ENCODE assay signal across 11 cellular contexts in the genomic region with DNA sequence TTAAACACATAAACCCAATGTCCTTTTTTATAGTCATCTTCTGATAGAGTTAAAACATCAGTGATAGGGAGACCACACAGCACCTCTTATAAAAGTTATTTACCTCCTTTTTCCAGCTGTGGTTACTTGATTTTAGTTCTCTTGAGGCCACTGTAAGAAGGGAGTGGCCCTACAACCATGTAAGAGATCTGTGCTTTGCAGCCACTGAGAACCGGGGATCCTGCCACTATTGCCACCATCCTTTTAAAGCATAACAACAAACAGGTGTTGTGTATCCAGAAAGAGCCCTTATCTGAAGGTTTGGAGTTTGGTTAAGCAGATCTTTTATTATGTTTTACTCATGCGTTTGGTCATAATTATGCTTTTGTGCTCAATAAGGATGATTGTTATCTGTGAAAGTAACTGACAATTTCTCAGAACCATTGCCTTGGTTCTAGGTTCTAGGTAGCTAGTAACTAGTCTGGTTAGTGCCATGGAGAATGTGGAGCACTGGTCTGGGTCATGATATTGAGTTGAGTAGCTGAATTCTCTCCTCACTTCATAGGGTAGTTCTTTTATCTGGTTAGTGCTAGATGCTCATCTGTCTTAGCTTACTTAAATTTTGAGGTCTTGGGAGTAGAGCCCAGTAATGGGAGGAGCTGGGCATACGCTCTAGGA.
DNase-seq lines count a peak whose midpoint lies in the region; ATAC-seq and TF ChIP-seq lines count a peak whose summit lies in the region.
"Had no signal": no experiment of that assay in that cellular context is flagged by ENCODE, and none has a peak within 500 bp of the region (broad histone marks: within the 10 kb centered on the region; RNA-seq: fewer than 3 reads in every experiment).

No MANE protein-coding gene starts in this region.

- no peaks in the 10 kb centered on the region for H3K27me3 ChIP-seq in brain microvascular endothelial cell (replicated peaks)

- peak overlapping the region; percentile 68 for H3K27ac Mint-ChIP-seq in activated naive CD4-positive, alpha-beta T cell treated with anti-CD3 and anti-CD28 coated beads, Interleukin-2, amount 10 ng/mL, durations not matched to agents 7 days and 5 days
- peak overlapping the region; percentile 8 for H3K27ac Mint-ChIP-seq in T-helper 1 cell treated with Interleukin-12 subunit alpha and Interleukin-12 subunit beta and Interleukin-4 antibody, amounts not matched to agents 30 μg/mL and 1 μg/mL, for 36 hours
- peak overlapping the region; percentile 87 to 96 for H3K27ac Mint-ChIP-seq in stimulated activated naive CD8-positive, alpha-beta T cell treated with anti-CD3 and anti-CD28 coated beads, Interleukin-15, amount 100 ng/mL, for 72 hours

- TF ChIP-seq CTCF in brain microvascular endothelial cell (IDR thresholded peaks at IDR 0.05; ENCODE audit: low read depth, low read length, missing control alignments): no peak
- TF ChIP-seq CTCF in GM10248 (IDR thresholded peaks at IDR 0.05; ENCODE audit: control extremely low read depth, extremely low read depth, low read depth, missing control alignments): no peak

- peaks cover 15% of the 10 kb centered on the region for H3K27me3 Mint-ChIP-seq in activated naive CD4-positive, alpha-beta T cell treated with anti-CD3 and anti-CD28 coated beads, Interleukin-2, amount 10 ng/mL, durations not matched to agents 7 days and 5 days
- H3K27me3 Mint-ChIP-seq in T-helper 1 cell treated with Interleukin-12 subunit alpha and Interleukin-12 subunit beta and Interleukin-4 antibody, amounts not matched to agents 30 μg/mL and 1 μg/mL, for 36 hours (ENCODE audit: low read depth): peaks cover 61% of the 10 kb centered on the region
- H3K27me3 Mint-ChIP-seq in stimulated activated naive CD8-positive, alpha-beta T cell treated with anti-CD3 and anti-CD28 coated beads, Interleukin-15, amount 100 ng/mL, for 72 hours: no peaks in the 10 kb centered on the region

- no peaks in the 10 kb centered on the region for H3K9me3 Mint-ChIP-seq in activated naive CD4-positive, alpha-beta T cell treated with anti-CD3 and anti-CD28 coated beads, Interleukin-2, amount 10 ng/mL, durations not matched to agents 7 days and 5 days
- H3K9me3 Mint-ChIP-seq in T-helper 1 cell treated with Interleukin-12 subunit alpha and Interleukin-12 subunit beta and Interleukin-4 antibody, amounts not matched to agents 30 μg/mL and 1 μg/mL, for 36 hours: no peaks in the 10 kb centered on the region
- no peaks in the 10 kb centered on the region for H3K9me3 Mint-ChIP-seq in stimulated activated naive CD8-positive, alpha-beta T cell treated with anti-CD3 and anti-CD28 coated beads, Interleukin-15, amount 100 ng/mL, for 72 hours

- peak; percentile 9 for ATAC-seq in stimulated activated naive CD8-positive, alpha-beta T cell treated with anti-CD3 and anti-CD28 coated beads, Interleukin-15, amount 100 ng/mL, for 72 hours
- ATAC-seq in HG02798 (IDR thresholded peaks at IDR 0.05; ENCODE audit: poor library complexity, unreplicated experiment) (no peak), GM21529 (IDR thresholded peaks at IDR 0.05; ENCODE audit: unreplicated experiment) (no peak)

- H3K4me3 Mint-ChIP-seq in activated naive CD4-positive, alpha-beta T cell treated with anti-CD3 and anti-CD28 coated beads, Interleukin-2, amount 10 ng/mL, durations not matched to agents 7 days and 5 days: peak overlapping the region; percentile 40
- H3K4me3 Mint-ChIP-seq in T-helper 1 cell treated with Interleukin-12 subunit alpha and Interleukin-12 subunit beta and Interleukin-4 antibody, amounts not matched to agents 30 μg/mL and 1 μg/mL, for 36 hours: peak overlapping the region; percentile 19
- peak overlapping the region; percentile 72 to 80 for H3K4me3 Mint-ChIP-seq in stimulated activated naive CD8-positive, alpha-beta T cell treated with anti-CD3 and anti-CD28 coated beads, Interleukin-15, amount 100 ng/mL, for 72 hours

- in situ Hi-C loops in brain microvascular endothelial cell (cut with HindIII; ENCODE audit: low pct_ligation_motif_present, low sequenced_read_pairs): no loop called here

- peaks cover 58% of the 10 kb centered on the region for H3K4me1 Mint-ChIP-seq in activated naive CD4-positive, alpha-beta T cell treated with anti-CD3 and anti-CD28 coated beads, Interleukin-2, amount 10 ng/mL, durations not matched to agents 7 days and 5 days
- peaks cover 26% of the 10 kb centered on the region for H3K4me1 Mint-ChIP-seq in T-helper 1 cell treated with Interleukin-12 subunit alpha and Interleukin-12 subunit beta and Interleukin-4 antibody, amounts not matched to agents 30 μg/mL and 1 μg/mL, for 36 hours (ENCODE audit: low read depth)
- peaks cover 80% of the 10 kb centered on the region for H3K4me1 Mint-ChIP-seq in stimulated activated naive CD8-positive, alpha-beta T cell treated with anti-CD3 and anti-CD28 coated beads, Interleukin-15, amount 100 ng/mL, for 72 hours

- DNase-seq in activated naive CD4-positive, alpha-beta T cell treated with anti-CD3 and anti-CD28 coated beads, Interleukin-2, amount 10 ng/mL, durations not matched to agents 7 days and 5 days: peak; percentile 39
- DNase-seq in activated naive CD4-positive, alpha-beta T cell treated with Interleukin-2 at 50 U/mL for 16 hours: no peak
- DNase-seq in brain microvascular endothelial cell (no peak), GM10248 (ENCODE audit: extremely low spot score) (no peak)
- DNase-seq in stimulated activated naive CD8-positive, alpha-beta T cell treated with anti-CD3 and anti-CD28 coated beads, Interleukin-15, amount 100 ng/mL, for 72 hours: no peak
- DNase-seq: amniotic stem cell, NCI-H146 had no signal

- CTCF ChIA-PET in activated naive CD4-positive, alpha-beta T cell treated with anti-CD3 and anti-CD28 coated beads, Interleukin-2, amount 10 ng/mL, durations not matched to agents 7 days and 5 days (lab: Charles Lee): interaction anchor here (0.6 to 9.9 kb wide), 5 partner anchors 23 to 442 kb away, joined by 3 to 91 read pairs (median 4); no protein-coding TSS in a partner anchor
- CTCF ChIA-PET in GM10248 (lab: Yijun Ruan, JAX): interaction anchor here (0.9 to 10.0 kb wide), 12 partner anchors 11 to 125 kb away, joined by 3 to 126 read pairs (median 5); no protein-coding TSS in a partner anchor

- no peak overlapping the region for H3K4me3 ChIP-seq in brain microvascular endothelial cell (ENCODE audit: low read depth, low read length)
- H3K4me3 ChIP-seq: prostate gland had no signal

- no peaks in the 10 kb centered on the region for H3K36me3 ChIP-seq in brain microvascular endothelial cell (replicated peaks)
- H3K36me3 ChIP-seq: prostate gland had no signal

- peak overlapping the region; percentile 55 for H3K27ac ChIP-seq in brain microvascular endothelial cell
- H3K27ac ChIP-seq: prostate gland had no signal

- H3K36me3 Mint-ChIP-seq in activated naive CD4-positive, alpha-beta T cell treated with anti-CD3 and anti-CD28 coated beads, Interleukin-2, amount 10 ng/mL, durations not matched to agents 7 days and 5 days: peaks cover 2% of the 10 kb centered on the region
- no peaks in the 10 kb centered on the region for H3K36me3 Mint-ChIP-seq in T-helper 1 cell treated with Interleukin-12 subunit alpha and Interleukin-12 subunit beta and Interleukin-4 antibody, amounts not matched to agents 30 μg/mL and 1 μg/mL, for 36 hours (ENCODE audit: low read depth)

- POLR2A ChIA-PET in GM10248 (lab: Yijun Ruan, JAX): no interaction called here

Comparison
In these comparisons a context has a peak if more than half of its experiments do, and no peak if none do; other contexts are left out.
1. H3K27ac Mint-ChIP-seq: peak in every context shown above with its lines; median percentile 92 in stimulated activated naive CD8-positive, alpha-beta T cell treated with anti-CD3 and anti-CD28 coated beads, Interleukin-15, amount 100 ng/mL, for 72 hours; 68 in activated naive CD4-positive, alpha-beta T cell treated with anti-CD3 and anti-CD28 coated beads, Interleukin-2, amount 10 ng/mL, durations not matched to agents 7 days and 5 days; 8 in T-helper 1 cell treated with Interleukin-12 subunit alpha and Interleukin-12 subunit beta and Interleukin-4 antibody, amounts not matched to agents 30 μg/mL and 1 μg/mL, for 36 hours.
2. H3K4me3 Mint-ChIP-seq: peak in every context shown above with its lines; median percentile 76 in stimulated activated naive CD8-positive, alpha-beta T cell treated with anti-CD3 and anti-CD28 coated beads, Interleukin-15, amount 100 ng/mL, for 72 hours; 40 in activated naive CD4-positive, alpha-beta T cell treated with anti-CD3 and anti-CD28 coated beads, Interleukin-2, amount 10 ng/mL, durations not matched to agents 7 days and 5 days; 19 in T-helper 1 cell treated with Interleukin-12 subunit alpha and Interleukin-12 subunit beta and Interleukin-4 antibody, amounts not matched to agents 30 μg/mL and 1 μg/mL, for 36 hours.